8 cellular contexts compared by ENCODE assay signal in genomic region chr7:48035301-48035966, GRCh38. TPM values are rescaled to one million over a fixed set of nuclear protein-coding genes. Genes with fewer than 3 reads are reported as not detected.
DNase-seq lines count a peak whose midpoint lies in the region; ATAC-seq and TF ChIP-seq lines count a peak whose summit lies in the region.

Gene C7orf57, plus strand, starts transcription at chr7:48035543. Its CDS starts 766 bp downstream, at chr7:48036309.

- peaks cover 7% of the 10 kb centered on the region for H3K4me1 Mint-ChIP-seq in activated naive CD4-positive, alpha-beta T cell treated with anti-CD3 and anti-CD28 coated beads for 36 hours (ENCODE audit: low read depth)

- POLR2A ChIA-PET in RWPE1 (lab: Yijun Ruan, JAX; ENCODE audit: low non-redundant PET) = no interaction called here

- H3K4me1 ChIP-seq in HUES48 (ENCODE audit: control insufficient read depth, insufficient read depth, low read length) (peaks cover 34% of the 10 kb centered on the region), neutrophil (ENCODE audit: control insufficient read depth in 1 of 2, insufficient read depth in 1 of 2, low read depth in 1 of 2, low read length in 1 of 2) (peaks cover 9 to 14% of the 10 kb centered on the region in 2 experiments), stomach (peaks cover 9 to 19% (median 15%) of the 10 kb centered on the region in 4 donors)

- H3K27ac ChIP-seq in HUES48 (ENCODE audit: low read depth, low read length) (no peak within 1 kb of the TSS), RWPE1 (0 out of 2 replicates have a peak within 1 kb of the TSS, but pooled peaks have one; percentile 1), neutrophil (no peak within 1 kb of the TSS), stomach (no peak within 1 kb of the TSS)

- H3K27me3 Mint-ChIP-seq in activated naive CD4-positive, alpha-beta T cell treated with anti-CD3 and anti-CD28 coated beads for 36 hours (ENCODE audit: low read depth) = peaks cover 24% of the 10 kb centered on the region

- peak within 1 kb of the TSS; percentile 92 for H3K4me3 ChIP-seq in HUES48 (ENCODE audit: low read depth, low read length)
- H3K4me3 ChIP-seq in neutrophil (ENCODE audit: low read depth in 1 of 2, low read length in 1 of 2) = peak within 1 kb of the TSS; percentile 49 to 65
- H3K4me3 ChIP-seq in stomach = peak within 1 kb of the TSS; percentile 45 to 73 (median 56)

- H3K36me3 ChIP-seq in HUES48 (ENCODE audit: control insufficient read depth, insufficient read depth, low read length) (no peaks in the 10 kb centered on the region), neutrophil (no peaks in the 10 kb centered on the region), stomach (no peaks in the 10 kb centered on the region)

- ATAC-seq in GM21526 (IDR thresholded peaks at IDR 0.05; ENCODE audit: low FRiP score, unreplicated experiment) = peak; percentile 96

- no peaks in the 10 kb centered on the region for H3K9me3 ChIP-seq in HUES48 (ENCODE audit: control insufficient read depth, insufficient read depth, low read length)
- H3K9me3 ChIP-seq in neutrophil = no peaks in the 10 kb centered on the region
- no peaks in the 10 kb centered on the region for H3K9me3 ChIP-seq in stomach

- WGBS in stomach, 5 donors = 1 to 3% (median 1%) methylated on average over 27 to 62 of the region's 62 CpGs

- TF ChIP-seq EP300 in stomach (IDR thresholded peaks at IDR 0.05) = no peak

- H3K27ac Mint-ChIP-seq in activated naive CD4-positive, alpha-beta T cell treated with anti-CD3 and anti-CD28 coated beads for 36 hours = no peak within 1 kb of the TSS

- TF ChIP-seq POLR2A in stomach (IDR thresholded peaks at IDR 0.05) = no peak

- H3K9ac ChIP-seq in HUES48 (ENCODE audit: low read depth, low read length) = no peak within 1 kb of the TSS; the same call in 1 of the 2 replicates

- no peaks in the 10 kb centered on the region for H3K9me3 Mint-ChIP-seq in activated naive CD4-positive, alpha-beta T cell treated with anti-CD3 and anti-CD28 coated beads for 36 hours

- DNase-seq in DMS 273 treated with DMSO at 0.1 percent for 48 hours (lab: John Stamatoyannopoulos, UW) (peak; percentile 72), RWPE1 (ENCODE audit: low spot score) (peak; percentile 98), globus pallidus (ENCODE audit: low spot score) (peak; percentile 75), stomach (peak; percentile 85)
- peak; percentile 86 for DNase-seq in activated naive CD4-positive, alpha-beta T cell treated with anti-CD3 and anti-CD28 coated beads for 36 hours

- H3K36me3 Mint-ChIP-seq in activated naive CD4-positive, alpha-beta T cell treated with anti-CD3 and anti-CD28 coated beads for 36 hours (ENCODE audit: low read depth) = no peaks in the 10 kb centered on the region

- H3K4me3 Mint-ChIP-seq in activated naive CD4-positive, alpha-beta T cell treated with anti-CD3 and anti-CD28 coated beads for 36 hours = peak within 1 kb of the TSS; percentile 77

- intact Hi-C loops in activated naive CD4-positive, alpha-beta T cell treated with anti-CD3 and anti-CD28 coated beads for 36 hours (cut with micrococcal nuclease) = loop anchor here (1.0 kb wide), 3 partner anchors 44 to 75 kb away; no protein-coding TSS in a partner anchor
- intact Hi-C loops in stomach (cut with DNase I; ENCODE audit: low total_unique reads) = no loop called here

- TF ChIP-seq CTCF in RWPE1 (conservative IDR thresholded peaks at IDR 0.05; ENCODE audit: low read depth) (no peak; the same call in none of the 2 replicates), neutrophil (IDR thresholded peaks at IDR 0.05) (peak; percentile 21), stomach (IDR thresholded peaks at IDR 0.05) (peak in 1 of 7 experiments; percentile 29)

- CTCF ChIA-PET in RWPE1 (lab: Yijun Ruan, JAX) = interaction anchor here (0.7 to 0.8 kb wide), 2 partner anchors 41 to 44 kb away, joined by 3 read pairs; no protein-coding TSS in a partner anchor
- CTCF ChIA-PET in activated naive CD4-positive, alpha-beta T cell treated with anti-CD3 and anti-CD28 coated beads for 36 hours (lab: Charles Lee) = interaction anchor here (0.5 to 0.9 kb wide), 3 partner anchors 47 to 65 kb away, joined by 3 to 4 read pairs (median 3); no protein-coding TSS in a partner anchor

- H3K27me3 ChIP-seq in HUES48 (ENCODE audit: control insufficient read depth, insufficient read depth, low read length) = peaks cover 45% of the 10 kb centered on the region
- peaks cover 89% of the 10 kb centered on the region for H3K27me3 ChIP-seq in neutrophil
- H3K27me3 ChIP-seq in stomach = peaks cover 0 to 43% (median 17%) of the 10 kb centered on the region in 3 donors

RNA-seq across cellular contexts. Expression of gene C7orf57, which starts in this region (rescaled TPM):
- under 1 TPM; 0.29 to 0.44 TPM for total RNA-seq in activated naive CD4-positive, alpha-beta T cell treated with anti-CD3 and anti-CD28 coated beads for 36 hours
- not detected for total RNA-seq in stomach
- polyA plus RNA-seq in stomach = under 1 TPM in 1 of 3 donors, not detected in 2; 0.08 TPM

Comparison
In these comparisons a context has a peak if more than half of its experiments do, and no peak if none do; other contexts are left out.
1. Peak in DNase-seq in activated naive CD4-positive, alpha-beta T cell treated with anti-CD3 and anti-CD28 coated beads for 36 hours; RNA of the gene not detected or under 1 TPM.
2. Peak in DNase-seq and H3K4me3 ChIP-seq in stomach; RNA of the gene not detected or under 1 TPM.